ENCODE assay signal across 2 cellular contexts in the genomic region with DNA sequence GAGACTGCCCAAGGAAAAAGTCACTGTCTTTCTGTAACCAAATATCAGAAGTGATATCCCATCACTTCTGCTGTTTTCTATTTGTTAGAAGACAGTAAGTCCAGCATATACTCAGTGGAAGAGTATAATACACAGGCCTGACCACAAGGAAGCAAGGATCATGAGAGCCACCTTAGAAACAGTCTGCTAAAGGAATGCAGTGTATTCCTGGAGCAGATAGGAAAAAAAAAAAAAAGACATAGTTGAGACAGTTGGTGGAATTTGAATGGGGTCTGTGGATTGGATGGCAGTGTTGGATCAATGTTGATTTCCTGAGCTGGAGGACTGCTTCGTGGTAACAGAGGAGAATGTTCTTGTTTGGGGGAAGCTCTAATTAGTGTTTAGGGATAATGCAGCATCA.
TF ChIP-seq lines count a peak whose summit lies in the region.

No MANE protein-coding gene starts in this region.

TF ChIP-seq in SK-N-SH treated with all-trans-retinoic acid at 6 μM for 48 hours, 23 proteins besides CTCF, POLR2A, EP300 and RAD21 (continued from another document):
- TF ChIP-seq, protein P1, sequence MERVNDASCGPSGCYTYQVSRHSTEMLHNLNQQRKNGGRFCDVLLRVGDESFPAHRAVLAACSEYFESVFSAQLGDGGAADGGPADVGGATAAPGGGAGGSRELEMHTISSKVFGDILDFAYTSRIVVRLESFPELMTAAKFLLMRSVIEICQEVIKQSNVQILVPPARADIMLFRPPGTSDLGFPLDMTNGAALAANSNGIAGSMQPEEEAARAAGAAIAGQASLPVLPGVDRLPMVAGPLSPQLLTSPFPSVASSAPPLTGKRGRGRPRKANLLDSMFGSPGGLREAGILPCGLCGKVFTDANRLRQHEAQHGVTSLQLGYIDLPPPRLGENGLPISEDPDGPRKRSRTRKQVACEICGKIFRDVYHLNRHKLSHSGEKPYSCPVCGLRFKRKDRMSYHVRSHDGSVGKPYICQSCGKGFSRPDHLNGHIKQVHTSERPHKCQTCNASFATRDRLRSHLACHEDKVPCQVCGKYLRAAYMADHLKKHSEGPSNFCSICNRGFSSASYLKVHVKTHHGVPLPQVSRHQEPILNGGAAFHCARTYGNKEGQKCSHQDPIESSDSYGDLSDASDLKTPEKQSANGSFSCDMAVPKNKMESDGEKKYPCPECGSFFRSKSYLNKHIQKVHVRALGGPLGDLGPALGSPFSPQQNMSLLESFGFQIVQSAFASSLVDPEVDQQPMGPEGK (CRISPR knock-in tag; IDR thresholded peaks at IDR 0.05; ENCODE audit: borderline replicate concordance) = no peak
- no peak for TF ChIP-seq ESRRG (CRISPR knock-in tag; IDR thresholded peaks at IDR 0.05)
- TF ChIP-seq ZFP3 (CRISPR knock-in tag; IDR thresholded peaks at IDR 0.05) = no peak
- TF ChIP-seq PPARA (CRISPR knock-in tag; IDR thresholded peaks at IDR 0.05; ENCODE audit: borderline replicate concordance) = no peak
- TF ChIP-seq ZC3H10 (CRISPR knock-in tag; IDR thresholded peaks at IDR 0.05) = no peak
- TF ChIP-seq ISL1 (CRISPR knock-in tag; IDR thresholded peaks at IDR 0.05) = no peak
- no peak for TF ChIP-seq ZFP30 (CRISPR knock-in tag; IDR thresholded peaks at IDR 0.05)

TF ChIP-seq in SK-N-SH, 30 proteins besides CTCF, POLR2A, EP300 and RAD21 (continued from another document):
- TF ChIP-seq, protein P2, sequence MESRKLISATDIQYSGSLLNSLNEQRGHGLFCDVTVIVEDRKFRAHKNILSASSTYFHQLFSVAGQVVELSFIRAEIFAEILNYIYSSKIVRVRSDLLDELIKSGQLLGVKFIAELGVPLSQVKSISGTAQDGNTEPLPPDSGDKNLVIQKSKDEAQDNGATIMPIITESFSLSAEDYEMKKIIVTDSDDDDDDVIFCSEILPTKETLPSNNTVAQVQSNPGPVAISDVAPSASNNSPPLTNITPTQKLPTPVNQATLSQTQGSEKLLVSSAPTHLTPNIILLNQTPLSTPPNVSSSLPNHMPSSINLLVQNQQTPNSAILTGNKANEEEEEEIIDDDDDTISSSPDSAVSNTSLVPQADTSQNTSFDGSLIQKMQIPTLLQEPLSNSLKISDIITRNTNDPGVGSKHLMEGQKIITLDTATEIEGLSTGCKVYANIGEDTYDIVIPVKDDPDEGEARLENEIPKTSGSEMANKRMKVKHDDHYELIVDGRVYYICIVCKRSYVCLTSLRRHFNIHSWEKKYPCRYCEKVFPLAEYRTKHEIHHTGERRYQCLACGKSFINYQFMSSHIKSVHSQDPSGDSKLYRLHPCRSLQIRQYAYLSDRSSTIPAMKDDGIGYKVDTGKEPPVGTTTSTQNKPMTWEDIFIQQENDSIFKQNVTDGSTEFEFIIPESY (IDR thresholded peaks at IDR 0.05; ENCODE audit: borderline replicate concordance, low read depth) = no peak
- TF ChIP-seq TEAD4 (IDR thresholded peaks at IDR 0.05; ENCODE audit: borderline replicate concordance, insufficient read depth) (no peak), RXRA (IDR thresholded peaks at IDR 0.05; ENCODE audit: borderline replicate concordance, low read depth) (no peak), JUND (IDR thresholded peaks at IDR 0.05) (no peak), SMC3 (IDR thresholded peaks at IDR 0.05; ENCODE audit: low read depth, low read length) (no peak), TCF12 (IDR thresholded peaks at IDR 0.05) (no peak), TAF1 (IDR thresholded peaks at IDR 0.05; ENCODE audit: borderline replicate concordance, low read depth, low read length) (no peak), POLR2AphosphoS5 (IDR thresholded peaks at IDR 0.05; ENCODE audit: low read depth, low read length) (no peak), FOXJ3 (CRISPR knock-in tag; IDR thresholded peaks at IDR 0.05) (no peak)
- TF ChIP-seq, protein P3, sequence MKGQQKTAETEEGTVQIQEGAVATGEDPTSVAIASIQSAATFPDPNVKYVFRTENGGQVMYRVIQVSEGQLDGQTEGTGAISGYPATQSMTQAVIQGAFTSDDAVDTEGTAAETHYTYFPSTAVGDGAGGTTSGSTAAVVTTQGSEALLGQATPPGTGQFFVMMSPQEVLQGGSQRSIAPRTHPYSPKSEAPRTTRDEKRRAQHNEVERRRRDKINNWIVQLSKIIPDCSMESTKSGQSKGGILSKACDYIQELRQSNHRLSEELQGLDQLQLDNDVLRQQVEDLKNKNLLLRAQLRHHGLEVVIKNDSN (IDR thresholded peaks at IDR 0.05; ENCODE audit: borderline replicate concordance, low read depth) = no peak
- TF ChIP-seq, protein P4, sequence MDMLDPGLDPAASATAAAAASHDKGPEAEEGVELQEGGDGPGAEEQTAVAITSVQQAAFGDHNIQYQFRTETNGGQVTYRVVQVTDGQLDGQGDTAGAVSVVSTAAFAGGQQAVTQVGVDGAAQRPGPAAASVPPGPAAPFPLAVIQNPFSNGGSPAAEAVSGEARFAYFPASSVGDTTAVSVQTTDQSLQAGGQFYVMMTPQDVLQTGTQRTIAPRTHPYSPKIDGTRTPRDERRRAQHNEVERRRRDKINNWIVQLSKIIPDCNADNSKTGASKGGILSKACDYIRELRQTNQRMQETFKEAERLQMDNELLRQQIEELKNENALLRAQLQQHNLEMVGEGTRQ (IDR thresholded peaks at IDR 0.05; ENCODE audit: borderline replicate concordance, low read depth, low read length) = no peak
TF ChIP-seq in SK-N-SH: peak in this region for 0.
